12 cellular contexts compared by ENCODE assay signal in the genomic region with DNA sequence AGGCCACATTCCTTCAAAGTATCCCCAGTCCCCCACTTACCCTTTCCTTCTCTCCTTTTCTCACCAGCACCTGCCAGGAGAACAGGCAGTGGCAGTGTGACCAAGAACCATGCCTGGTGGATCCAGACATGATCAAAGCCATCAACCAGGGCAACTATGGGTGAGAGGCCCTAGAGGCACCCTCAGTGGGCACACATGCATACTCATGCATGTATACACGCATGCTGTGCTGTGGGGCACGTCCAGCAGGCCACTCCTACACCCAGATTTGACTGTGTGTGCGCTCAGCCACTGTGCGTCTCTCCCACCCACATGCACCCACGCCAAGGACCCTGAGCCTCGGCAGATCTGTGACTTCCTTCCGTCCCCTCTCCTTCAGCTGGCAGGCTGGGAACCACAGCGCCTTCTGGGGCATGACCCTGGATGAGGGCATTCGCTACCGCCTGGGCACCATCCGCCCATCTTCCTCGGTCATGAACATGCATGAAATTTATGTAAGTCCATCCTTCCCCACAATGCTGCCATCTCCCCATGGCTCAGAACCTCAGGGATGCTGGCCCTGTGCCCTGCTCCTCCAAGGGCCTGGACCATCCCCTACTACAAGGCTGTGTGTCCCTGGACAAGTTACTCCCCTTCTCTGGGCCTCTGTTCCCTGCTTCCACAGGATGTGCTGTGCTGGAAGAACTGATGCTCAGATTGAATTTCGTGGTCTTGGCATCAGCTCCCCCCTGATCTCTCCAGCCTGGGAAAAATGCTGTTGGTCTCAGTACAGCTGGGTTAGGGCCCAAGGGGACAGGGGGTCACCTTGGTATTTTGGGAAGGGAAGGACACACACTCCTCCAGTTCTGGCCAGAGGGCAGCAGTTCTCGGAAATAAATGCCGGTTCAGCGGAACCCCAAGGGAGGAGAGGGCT. TPM values are rescaled to one million over a fixed set of nuclear protein-coding genes. Genes with fewer than 3 reads are reported as not detected.
DNase-seq lines count a peak whose midpoint lies in the region; ATAC-seq and TF ChIP-seq lines count a peak whose summit lies in the region.
"Had no signal": no experiment of that assay in that cellular context is flagged by ENCODE, and none has a peak within 500 bp of the region (broad histone marks: within the 10 kb centered on the region; RNA-seq: fewer than 3 reads in every experiment).

No MANE protein-coding gene starts in this region.

- no peak overlapping the region for H2BK120ac ChIP-seq in mesendoderm (ENCODE audit: low read depth, low read length)

- no peak overlapping the region for H3K4ac ChIP-seq in mesendoderm (ENCODE audit: low read depth, low read length)

- no peak overlapping the region for H3K4me2 ChIP-seq in mesendoderm (ENCODE audit: low read length)

- H3K79me2 ChIP-seq in mesendoderm (ENCODE audit: control insufficient read depth, insufficient read depth, low read length): no peaks in the 10 kb centered on the region

- H3K18ac ChIP-seq in mesendoderm (ENCODE audit: low read length): no peak overlapping the region

- no peak overlapping the region for H2BK15ac ChIP-seq in mesendoderm (replicated peaks; ENCODE audit: low read depth)

- H3K4me3 ChIP-seq in lung (no peak overlapping the region), spleen (peak overlapping the region in 5 of 8 donors; percentile 6 to 77 (median 12)), mesendoderm (ENCODE audit: low read length) (no peak overlapping the region)

- no peak overlapping the region for H4K8ac ChIP-seq in mesendoderm (ENCODE audit: low read depth, low read length)

- DNase-seq in HEK293T (ENCODE audit: extremely low spot score) (peak; percentile 9), epithelial cell of prostate (ENCODE audit: low read depth, low spot score) (no peak), lung (ENCODE audit: low spot score) (no peak), spleen (no peak), DMS53 (lab: John Stamatoyannopoulos, UW) (no peak), DMS 273 (lab: John Stamatoyannopoulos, UW; ENCODE audit: unreplicated experiment) (no peak), mesendoderm (no peak), NCI-H1694 treated with DMSO at 0.1 percent for 48 hours (lab: John Stamatoyannopoulos, UW) (no peak)
- DNase-seq: activated CD8-positive, alpha-beta T cell treated with anti-CD3 and anti-CD28 coated beads, Interleukin-2, amount 10 ng/mL, durations not matched to agents 7 days and 5 days; glutamatergic neuron; T-helper 2 cell had no signal

- H4K5ac ChIP-seq in mesendoderm (ENCODE audit: low read length): no peak overlapping the region

- 72 to 83% methylated on average over 16 of the region's 16 CpGs for WGBS in lung, 2 donors
- 61 to 79% (median 69%) methylated on average over 15 to 16 of the region's 16 CpGs for WGBS in spleen, 5 donors
- no CpG with 5 or more reads among the region's 16 CpGs for WGBS in mesendoderm (ENCODE audit: extremely low coverage, insufficient coverage, low lambda C conversion rate)

- intact Hi-C loops in spleen (cut with DNase I; ENCODE audit: low total_unique reads): no loop called here

- ATAC-seq in lung (ENCODE audit: insufficient read depth, low FRiP score): no peak
- ATAC-seq: activated CD8-positive, alpha-beta T cell treated with anti-CD3 and anti-CD28 coated beads, Interleukin-2, amount 10 ng/mL, durations not matched to agents 7 days and 5 days had no signal

- POLR2A ChIA-PET in HEK293T (lab: Yijun Ruan, JAX): no interaction called here

- CTCF ChIA-PET in HEK293T (lab: Yijun Ruan, JAX): no interaction called here

- H3K9me3 ChIP-seq in lung (ENCODE audit: control insufficient read depth in 2 of 2, insufficient read depth in 1 of 2, low read length in 1 of 2) (no peaks in the 10 kb centered on the region), spleen (no peaks in the 10 kb centered on the region)

- H3K27me3 ChIP-seq in lung (ENCODE audit: control insufficient read depth, insufficient read depth) (no peaks in the 10 kb centered on the region), spleen (replicated peaks in 1 of 7) (peaks cover 0 to 13% (median 0%) of the 10 kb centered on the region in 7 donors), mesendoderm (ENCODE audit: insufficient read depth, low read length, poor library complexity) (no peaks in the 10 kb centered on the region)

- H3K36me3 ChIP-seq in lung (ENCODE audit: control insufficient read depth in 2 of 2, insufficient read depth in 2 of 2, low read length in 2 of 2) (peaks cover 0 to 23% of the 10 kb centered on the region in 2 donors), spleen (peaks cover 0 to 50% (median 15%) of the 10 kb centered on the region in 6 donors), mesendoderm (ENCODE audit: control insufficient read depth, insufficient read depth, low read length) (no peaks in the 10 kb centered on the region)

- H3K23ac ChIP-seq in mesendoderm (ENCODE audit: low read length): no peak overlapping the region

- peaks cover 16 to 40% of the 10 kb centered on the region in 2 donors for H3K4me1 ChIP-seq in lung (ENCODE audit: control insufficient read depth in 2 of 2, insufficient read depth in 2 of 2, low read length in 2 of 2)
- H3K4me1 ChIP-seq in spleen: peaks cover 26 to 88% (median 60%) of the 10 kb centered on the region in 6 donors
- peaks cover 1% of the 10 kb centered on the region for H3K4me1 ChIP-seq in mesendoderm (ENCODE audit: control insufficient read depth, low read depth, low read length)

- H3K79me1 ChIP-seq in mesendoderm (ENCODE audit: low read length): no peaks in the 10 kb centered on the region

- no peak overlapping the region for H2AK5ac ChIP-seq in mesendoderm (ENCODE audit: low read length)

- TF ChIP-seq POLR2A in spleen (IDR thresholded peaks at IDR 0.05): no peak

- no peak for TF ChIP-seq CTCF in lung (IDR thresholded peaks at IDR 0.05; ENCODE audit: control extremely low read depth, extremely low read depth)
- TF ChIP-seq CTCF in spleen (IDR thresholded peaks at IDR 0.05 in 8 of 11, conservative IDR thresholded peaks at IDR 0.05 in 3 of 11): no peak

- H2BK5ac ChIP-seq in mesendoderm (ENCODE audit: low read length): no peak overlapping the region

- H3K27ac ChIP-seq in epithelial cell of prostate: peak overlapping the region; percentile 11
- H3K27ac ChIP-seq in lung (ENCODE audit: low read depth in 1 of 2, low read length in 1 of 2): peak overlapping the region; percentile 40 to 58
- H3K27ac ChIP-seq in spleen: peak overlapping the region; percentile 36 to 92 (median 80)
- no peak overlapping the region for H3K27ac ChIP-seq in mesendoderm (ENCODE audit: low read depth, low read length)

- no peak overlapping the region for H3K56ac ChIP-seq in mesendoderm (ENCODE audit: low read length)

- no peak overlapping the region for H3K9ac ChIP-seq in mesendoderm (ENCODE audit: low read length)

TF ChIP-seq in HEK293T, 16 proteins besides CTCF, POLR2A, EP300 and RAD21:
- TF ChIP-seq ARNT (IDR thresholded peaks at IDR 0.05) (no peak), NFRKB (IDR thresholded peaks at IDR 0.05) (no peak), SUZ12 (IDR thresholded peaks at IDR 0.05) (no peak), ZNF384 (IDR thresholded peaks at IDR 0.05) (no peak), ELF4 (IDR thresholded peaks at IDR 0.05) (no peak), BHLHE40 (IDR thresholded peaks at IDR 0.05; ENCODE audit: borderline replicate concordance) (no peak), FOXK2 (IDR thresholded peaks at IDR 0.05) (no peak)

RNA-seq across cellular contexts. Expression of a gene that starts 7.0 kb away (rescaled TPM):
- total RNA-seq in lung: 10 to 100 TPM; 89.4 to 90.9 TPM
- 10 to 100 TPM; 64.1 to 78.9 TPM for polyA plus RNA-seq in lung
- 100 to 1,000 TPM; 124 to 393 (median 243) TPM for total RNA-seq in spleen
- polyA plus RNA-seq in spleen: 10 to 100 TPM; 18.5 to 98.9 (median 38.0) TPM
- polyA plus RNA-seq in mesendoderm (2013, experiment 1 of 2): 2.5 TPM
- polyA plus RNA-seq in mesendoderm (2013, experiment 2 of 2): 2.7 TPM
- total RNA-seq: activated CD8-positive, alpha-beta T cell treated with anti-CD3 and anti-CD28 coated beads, Interleukin-2, amount 10 ng/mL, durations not matched to agents 7 days and 5 days had no signal

RNA-seq across cellular contexts. Expression of a gene that starts 34.2 kb away (rescaled TPM):
- total RNA-seq in lung (under 1 TPM in 1 of 2 donors, not detected in 1; 0.14 TPM), spleen (not detected)
- polyA plus RNA-seq in lung (under 1 TPM in 1 of 2 donors, not detected in 1; 0.08 TPM), spleen (under 1 TPM in 1 of 3 donors, not detected in 2; 0.06 TPM)
- polyA plus RNA-seq in mesendoderm (2013, experiment 1 of 2): 0.04 TPM
- 0.04 TPM for polyA plus RNA-seq in mesendoderm (2013, experiment 2 of 2)
- total RNA-seq: activated CD8-positive, alpha-beta T cell treated with anti-CD3 and anti-CD28 coated beads, Interleukin-2, amount 10 ng/mL, durations not matched to agents 7 days and 5 days; OCI-LY7 had no signal

Comparison
In these comparisons a context has a peak if more than half of its experiments do, and no peak if none do; other contexts are left out.
1. H3K4me3 ChIP-seq: peak in spleen (5 of 8); none in lung (single experiment) and mesendoderm (single experiment).